Comparison of ENCODE assay signal across 28 cellular contexts in the genomic region with DNA sequence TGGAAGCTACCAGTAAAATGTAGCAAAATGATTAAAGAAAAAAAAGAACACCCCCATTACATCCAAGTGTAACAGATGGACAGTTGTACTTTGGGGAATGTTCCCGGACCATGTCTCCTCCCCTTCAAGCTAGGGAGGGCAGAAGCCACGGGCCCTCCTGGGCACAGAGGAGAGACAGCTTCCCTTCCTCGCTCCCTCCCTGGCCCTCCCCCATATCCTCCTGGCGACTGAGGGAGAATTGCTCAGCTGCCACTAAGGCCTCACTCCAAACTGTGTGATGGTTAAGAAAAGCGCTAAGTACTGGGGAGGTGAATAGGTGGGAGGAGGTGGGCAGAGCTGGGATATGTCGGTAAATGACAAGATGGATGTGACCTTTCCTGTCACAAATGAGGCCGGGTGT.
A peak's percentile ranks its signal among the peaks of the same experiment; 100 is the strongest.
DNase-seq lines count a peak whose midpoint lies in the region; ATAC-seq and TF ChIP-seq lines count a peak whose summit lies in the region.
"Had no signal": no experiment of that assay in that cellular context is flagged by ENCODE, and none has a peak within 500 bp of the region (broad histone marks: within the 10 kb centered on the region; RNA-seq: fewer than 3 reads in every experiment).

No MANE protein-coding gene starts in this region.

- H2BK12ac ChIP-seq in H9 (ENCODE audit: insufficient read length, low read depth, low read length) = no peak overlapping the region

- H2AK5ac ChIP-seq in H9 (ENCODE audit: insufficient read length, low read length) = no peak overlapping the region

- no peaks in the 10 kb centered on the region for H3K79me2 ChIP-seq in H9 (ENCODE audit: insufficient read depth, low read length)

- no peak overlapping the region for H3K4ac ChIP-seq in H9 (ENCODE audit: low read depth, low read length)

- peak overlapping the region; percentile 27 for H3K4me2 ChIP-seq in H9 (ENCODE audit: insufficient read depth, insufficient read length, low read length)

- H3K56ac ChIP-seq in H9 (ENCODE audit: insufficient read length, low read depth, low read length) = no peak overlapping the region

- H3K9me3 Mint-ChIP-seq in H9 = peaks cover 0 to 7% of the 10 kb centered on the region in 2 experiments; a peak in 2 of 5 replicates
- H3K9me3 Mint-ChIP-seq in stimulated activated memory B cell treated with anti-CD40 and anti-IgM and Interleukin-4, amounts not matched to agents 10 μg/mL and 1 μg/mL and 100 μg/mL, for 72 hours = peaks cover 3% of the 10 kb centered on the region
- H3K9me3 Mint-ChIP-seq: dendritic cell treated with granulocyte-macrophage colony-stimulating factor and Interleukin-4, amounts not matched to agents 40 ng/mL and 50 ng/mL, for 4 days had no signal

- 0 out of 2 replicates have a peak overlapping the region, but pooled peaks have one; percentile 28 for H3K14ac ChIP-seq in H9 (ENCODE audit: insufficient read depth, low read length)

- H4K5ac ChIP-seq in H9 (ENCODE audit: insufficient read length, low read depth, low read length) = no peak overlapping the region

- peaks cover 0 to 9% (median 0%) of the 10 kb centered on the region in 3 experiments; a peak in 2 of 7 replicates for H3K36me3 Mint-ChIP-seq in H9 (ENCODE audit: insufficient read depth in 1 of 3, low read depth in 3 of 3)
- no peaks in the 10 kb centered on the region for H3K36me3 Mint-ChIP-seq in stimulated activated memory B cell treated with anti-CD40 and anti-IgM and Interleukin-4, amounts not matched to agents 10 μg/mL and 1 μg/mL and 100 μg/mL, for 72 hours
- H3K36me3 Mint-ChIP-seq: activated naive CD8-positive, alpha-beta T cell; CD14-positive monocyte; immature natural killer cell; naive B cell had no signal

- peak overlapping the region; percentile 26 for H3K4me3 ChIP-seq in iPS-18a (ENCODE audit: low read length)
- H3K4me3 ChIP-seq: esophagus squamous epithelium, gastrocnemius medialis, left lung, SK-N-MC, skin epidermis had no signal

- peaks cover 1% of the 10 kb centered on the region; the same call in 1 of the 2 replicates for H3K27me3 Mint-ChIP-seq in H9 (ENCODE audit: low read depth)
- no peaks in the 10 kb centered on the region for H3K27me3 Mint-ChIP-seq in stimulated activated memory B cell treated with anti-CD40 and anti-IgM and Interleukin-4, amounts not matched to agents 10 μg/mL and 1 μg/mL and 100 μg/mL, for 72 hours
- H3K27me3 Mint-ChIP-seq: activated naive CD8-positive, alpha-beta T cell; dendritic cell treated with granulocyte-macrophage colony-stimulating factor and Interleukin-4, amounts not matched to agents 40 ng/mL and 50 ng/mL, for 4 days had no signal

- H3K27me3 ChIP-seq in H9 (ENCODE audit: insufficient read depth, low read length) (no peaks in the 10 kb centered on the region), iPS-18a (ENCODE audit: control insufficient read depth, insufficient read depth, low read length) (peaks cover 7% of the 10 kb centered on the region)

- no peaks in the 10 kb centered on the region for H3K23me2 ChIP-seq in H9 (ENCODE audit: insufficient read length, low read depth, low read length, poor library complexity, severe bottlenecking)

- H3K4me1 ChIP-seq in H9 (ENCODE audit: insufficient read depth, low read length) = peaks cover 11% of the 10 kb centered on the region
- peaks cover 44% of the 10 kb centered on the region for H3K4me1 ChIP-seq in iPS-18a (ENCODE audit: control insufficient read depth, low read depth, low read length)
- H3K4me1 ChIP-seq: esophagus squamous epithelium, gastrocnemius medialis, left lung had no signal

- H4K8ac ChIP-seq in H9 (replicated peaks; ENCODE audit: insufficient read length, low read depth, low read length) = no peak overlapping the region

- H3K27ac Mint-ChIP-seq in H9 = no peak overlapping the region
- H3K27ac Mint-ChIP-seq in stimulated activated memory B cell treated with anti-CD40 and anti-IgM and Interleukin-4, amounts not matched to agents 10 μg/mL and 1 μg/mL and 100 μg/mL, for 72 hours = no peak overlapping the region
- H3K27ac Mint-ChIP-seq: activated CD4-positive, alpha-beta T cell treated with anti-CD3 and anti-CD28 coated beads for 36 hours; activated naive CD8-positive, alpha-beta T cell; CD14-positive monocyte; dendritic cell treated with granulocyte-macrophage colony-stimulating factor and Interleukin-4, amounts not matched to agents 40 ng/mL and 50 ng/mL, for 4 days; immature natural killer cell had no signal

- DNase-seq in H9 = no peak
- peak; percentile 10 for DNase-seq in NCI-H524 treated with DMSO at 0.1 percent for 48 hours (lab: John Stamatoyannopoulos, UW)
- DNase-seq in foreskin melanocyte = no peak
- no peak for DNase-seq in AG20443 (ENCODE audit: low spot score)
- no peak for DNase-seq in AML-193 (lab: John Stamatoyannopoulos, UW)
- DNase-seq: activated CD4-positive, alpha-beta T cell treated with anti-CD3 and anti-CD28 coated beads for 36 hours; activated CD8-positive, alpha-beta memory T cell treated with anti-CD3 and anti-CD28 coated beads for 24 hours; activated effector memory CD4-positive, alpha-beta T cell treated with Interleukin-2 at 50 U/mL for 16 hours; aorta; DND-41; esophagus squamous epithelium; gastrocnemius medialis; immature natural killer cell; Karpas-422; left lung; naive B cell; OCI-M1; stimulated activated CD4-positive, alpha-beta T cell treated with anti-CD3 and anti-CD28 coated beads, Interleukin-1b, Interleukin-23, amount 100 ng/mL, for 48 hours; T-helper 2 cell; trophoblast cell had no signal

- no peak for TF ChIP-seq CTCF in H9 (conservative IDR thresholded peaks at IDR 0.05)

- WGBS in H9 (ENCODE audit: extremely low coverage, insufficient read length, low lambda C conversion rate) = no CpG with 5 or more reads among the region's 7 CpGs

- H2AFZ ChIP-seq in H9 (ENCODE audit: low read length) = no peak overlapping the region

- H3K9me3 ChIP-seq in H9 (ENCODE audit: control insufficient read depth, low read depth, low read length) (no peaks in the 10 kb centered on the region), iPS-18a (ENCODE audit: control insufficient read depth, low read depth, low read length) (no peaks in the 10 kb centered on the region)
- H3K9me3 ChIP-seq: esophagus squamous epithelium, gastrocnemius medialis, left lung had no signal

- peak overlapping the region in 1 of 2 experiments; percentile 51; a peak in 2 of 5 replicates for H3K4me3 Mint-ChIP-seq in H9
- H3K4me3 Mint-ChIP-seq in stimulated activated memory B cell treated with anti-CD40 and anti-IgM and Interleukin-4, amounts not matched to agents 10 μg/mL and 1 μg/mL and 100 μg/mL, for 72 hours = no peak overlapping the region
- H3K4me3 Mint-ChIP-seq: activated CD4-positive, alpha-beta T cell treated with anti-CD3 and anti-CD28 coated beads for 36 hours; activated naive CD8-positive, alpha-beta T cell; CD14-positive monocyte; dendritic cell treated with granulocyte-macrophage colony-stimulating factor and Interleukin-4, amounts not matched to agents 40 ng/mL and 50 ng/mL, for 4 days; immature natural killer cell; naive B cell had no signal

- H3T11ph ChIP-seq in H9 (ENCODE audit: low read length) = no peak overlapping the region

- peaks cover 41 to 49% of the 10 kb centered on the region in 2 experiments for H3K4me1 Mint-ChIP-seq in H9
- no peaks in the 10 kb centered on the region for H3K4me1 Mint-ChIP-seq in stimulated activated memory B cell treated with anti-CD40 and anti-IgM and Interleukin-4, amounts not matched to agents 10 μg/mL and 1 μg/mL and 100 μg/mL, for 72 hours
- H3K4me1 Mint-ChIP-seq: activated CD4-positive, alpha-beta T cell treated with anti-CD3 and anti-CD28 coated beads for 36 hours; CD14-positive monocyte; immature natural killer cell; naive B cell had no signal

- peak overlapping the region; percentile 41 for H2BK120ac ChIP-seq in H9 (ENCODE audit: low read depth, low read length, poor library complexity, severe bottlenecking)

- no peaks in the 10 kb centered on the region for H3K36me3 ChIP-seq in iPS-18a (ENCODE audit: control insufficient read depth, low read depth, low read length)
- H3K36me3 ChIP-seq: esophagus squamous epithelium, gastrocnemius medialis, left lung had no signal

- no peak overlapping the region for H2BK20ac ChIP-seq in H9 (ENCODE audit: low read depth, low read length, poor library complexity, severe bottlenecking)

- H3K9ac ChIP-seq in H9 (ENCODE audit: extremely low read depth, insufficient read length, low read length) (peak overlapping the region; percentile 7), iPS-18a (ENCODE audit: low read length) (no peak overlapping the region)

- H4K20me1 ChIP-seq in H9 (ENCODE audit: control insufficient read depth, insufficient read depth, insufficient read length) = no peaks in the 10 kb centered on the region

- H3K27ac ChIP-seq in H9 (ENCODE audit: insufficient read length, low read depth, low read length) (no peak overlapping the region), iPS-18a (ENCODE audit: low read length) (no peak overlapping the region)
- H3K27ac ChIP-seq: esophagus squamous epithelium, gastrocnemius medialis, HL-60, left lung, SK-N-MC, skin epidermis had no signal

- no peaks in the 10 kb centered on the region for H3K79me1 ChIP-seq in H9 (ENCODE audit: insufficient read depth, low read depth, low read length, poor library complexity, severe bottlenecking)

- peak; percentile 18 for ATAC-seq in stimulated activated memory B cell treated with anti-CD40 and anti-IgM and Interleukin-4, amounts not matched to agents 10 μg/mL and 1 μg/mL and 100 μg/mL, for 72 hours
- ATAC-seq: activated CD4-positive, alpha-beta T cell treated with anti-CD3 and anti-CD28 coated beads for 36 hours; gastrocnemius medialis; left lung had no signal

- no peak overlapping the region for H4K91ac ChIP-seq in H9 (ENCODE audit: insufficient read length, low read depth, low read length)

- H2BK15ac ChIP-seq in H9 (ENCODE audit: low read depth, low read length) = no peak overlapping the region; the same call in 1 of the 2 replicates

- H3K23ac ChIP-seq in H9 (ENCODE audit: insufficient read length, low read depth, low read length) = no peak overlapping the region

- no peak overlapping the region for H2BK5ac ChIP-seq in H9 (ENCODE audit: insufficient read length, low read length)

- no peak overlapping the region for H3K18ac ChIP-seq in H9 (ENCODE audit: insufficient read length, low read depth, low read length)
